ENCODE assay signal across 20 cellular contexts in genomic region chr7:84735021-84735420, GRCh38.
DNase-seq lines count a peak whose midpoint lies in the region; ATAC-seq and TF ChIP-seq lines count a peak whose summit lies in the region.
"Had no signal": no experiment of that assay in that cellular context is flagged by ENCODE, and none has a peak within 500 bp of the region (broad histone marks: within the 10 kb centered on the region; RNA-seq: fewer than 3 reads in every experiment).

No MANE protein-coding gene starts in this region.

- H3K27me3 ChIP-seq in PC-9 (ENCODE audit: insufficient read depth, low read depth): no peaks in the 10 kb centered on the region
- H3K27me3 ChIP-seq in heart right ventricle: no peaks in the 10 kb centered on the region
- H3K27me3 ChIP-seq: BLaER1, SJCRH30 had no signal

- H3K9me3 ChIP-seq in PC-9 (ENCODE audit: insufficient read depth, low read depth) (no peaks in the 10 kb centered on the region), heart right ventricle (peaks cover 0 to 26% (median 4%) of the 10 kb centered on the region in 11 donors)

- no peaks in the 10 kb centered on the region for H3K79me2 ChIP-seq in PC-9 (ENCODE audit: low read depth)

- no peak overlapping the region for H3K27ac ChIP-seq in PC-9
- H3K27ac ChIP-seq in heart right ventricle: no peak overlapping the region
- H3K27ac ChIP-seq: BLaER1, SJCRH30 had no signal

- 0 out of 2 replicates have a peak overlapping the region, but pooled peaks have one; percentile 54 for H2AFZ ChIP-seq in PC-9

- H3K4me1 ChIP-seq in PC-9 (replicated peaks; ENCODE audit: insufficient read depth) (no peaks in the 10 kb centered on the region), heart right ventricle (no peaks in the 10 kb centered on the region)
- H3K4me1 ChIP-seq: BLaER1, SJCRH30 had no signal

- no peaks in the 10 kb centered on the region for H3K9me2 ChIP-seq in PC-9 (ENCODE audit: insufficient read depth)

- no peak overlapping the region for H3K4me2 ChIP-seq in PC-9
- H3K4me2 ChIP-seq: BLaER1 had no signal

- no peaks in the 10 kb centered on the region for H3K36me3 ChIP-seq in PC-9 (ENCODE audit: low read depth)
- no peaks in the 10 kb centered on the region for H3K36me3 ChIP-seq in heart right ventricle
- H3K36me3 ChIP-seq: BLaER1, SJCRH30 had no signal

- no peak for ATAC-seq in heart right ventricle
- ATAC-seq: Right ventricle myocardium inferior, T-cell had no signal

- H3F3A ChIP-seq in PC-9 (ENCODE audit: insufficient read depth, low read depth): no peaks in the 10 kb centered on the region

- TF ChIP-seq CTCF in AG10803 (conservative IDR thresholded peaks at IDR 0.05; ENCODE audit: low read length): no peak
- TF ChIP-seq CTCF in PC-9 (conservative IDR thresholded peaks at IDR 0.05): no peak
- no peak for TF ChIP-seq CTCF in fibroblast of the aortic adventitia (IDR thresholded peaks at IDR 0.05; ENCODE audit: insufficient read depth, low read length)
- TF ChIP-seq CTCF in heart right ventricle (IDR thresholded peaks at IDR 0.05): no peak

- DNase-seq in AG10803 (ENCODE audit: low read depth) (peak; percentile 43), GM03348 (ENCODE audit: low spot score) (peak; percentile 9), PC-9 (no peak), fibroblast of the aortic adventitia (ENCODE audit: low read depth) (peak; percentile 16), NCI-H2196 treated with DMSO at 0.1 percent for 48 hours (lab: John Stamatoyannopoulos, UW; ENCODE audit: unreplicated experiment) (no peak), heart right ventricle (no peak), ecto neural progenitor cell (ENCODE audit: low spot score) (no peak)
- DNase-seq: CD4-positive, alpha-beta T cell; GDM1; KBM-7; NCI-H1048; NCI-H1417; NCI-H1694; NCI-H2029 treated with DMSO at 0.1 percent for 48 hours; NCI-H226; NCI-H510A; SJCRH30; T-cell had no signal

- CTCF ChIA-PET in PC-9 (lab: Charles Lee): no interaction called here

- intact Hi-C loops in PC-9 (cut with micrococcal nuclease; ENCODE audit: unreplicated experiment): no loop called here
- intact Hi-C loops in heart right ventricle (cut with DNase I): no loop called here

- no TSS peak for BruUV-seq in PC-9 (replicated peaks; lab: Mats Ljungman, UMichigan)

- no peaks in the 10 kb centered on the region for H4K20me1 ChIP-seq in PC-9 (ENCODE audit: insufficient read depth)
- H4K20me1 ChIP-seq: BLaER1 had no signal

- POLR2A ChIA-PET in PC-9 (lab: Charles Lee; ENCODE audit: unreplicated experiment): no interaction called here

- 84 to 89% methylated on average over 3 of the region's 3 CpGs for WGBS in heart right ventricle, 2 donors

- H3K4me3 ChIP-seq in AG10803 (ENCODE audit: low read length): no peak overlapping the region
- H3K4me3 ChIP-seq in PC-9: no peak overlapping the region
- H3K4me3 ChIP-seq in fibroblast of the aortic adventitia (ENCODE audit: low read depth, low read length): no peak overlapping the region
- H3K4me3 ChIP-seq in heart right ventricle: no peak overlapping the region
- H3K4me3 ChIP-seq: BLaER1, SJCRH30 had no signal

Comparison
In these comparisons a context has a peak if more than half of its experiments do, and no peak if none do; other contexts are left out.
1. DNase-seq: peak in AG10803 (single experiment), GM03348 (single experiment) and fibroblast of the aortic adventitia (single experiment); none in PC-9 (0 of 2), NCI-H2196 treated with DMSO at 0.1 percent for 48 hours (single experiment), heart right ventricle (0 of 2) and ecto neural progenitor cell (single experiment).